1 cellular context compared by ENCODE assay signal in genomic region chr7:37918526-37918925, GRCh38.
TF ChIP-seq lines count a peak whose summit lies in the region.

No MANE protein-coding gene starts in this region.

TF ChIP-seq in GM12878, 131 proteins besides CTCF, POLR2A, EP300 and RAD21:
- TF ChIP-seq CHD4 (IDR thresholded peaks at IDR 0.05) = no peak
- no peak for TF ChIP-seq BCL3 (IDR thresholded peaks at IDR 0.05; ENCODE audit: borderline replicate concordance, insufficient read depth, low read depth, low read length, poor library complexity, severe bottlenecking)
